30 cellular contexts compared by ENCODE assay signal in genomic region chr15:31494786-31495185, GRCh38.
"Had no signal": no experiment of that assay in that cellular context is flagged by ENCODE, and none has a peak within 500 bp of the region (broad histone marks: within the 10 kb centered on the region; RNA-seq: fewer than 3 reads in every experiment).

No MANE protein-coding gene starts in this region.

- H3K9ac ChIP-seq: SK-N-SH had no signal

- ATAC-seq: activated CD4-positive, alpha-beta T cell treated with anti-CD3 and anti-CD28 coated beads for 36 hours; activated naive CD4-positive, alpha-beta T cell treated with anti-CD3 and anti-CD28 coated beads, Interleukin-2, amount 50 U/mL, for 72 hours; activated naive CD8-positive, alpha-beta T cell treated with anti-CD3 and anti-CD28 coated beads, Interleukin-2, amount 50 U/mL, for 24 hours; activated T-cell treated with anti-CD3 and anti-CD28 coated beads, Interleukin-2, amount 50 U/mL, for 4 hours; body of pancreas had no signal

- H3K4me2 ChIP-seq: SK-N-SH had no signal

- H3K27ac Mint-ChIP-seq: activated CD4-positive, alpha-beta memory T cell treated with anti-CD3 and anti-CD28 coated beads, Interleukin-2, amount 10 ng/mL, durations not matched to agents 7 days and 5 days; activated CD4-positive, alpha-beta T cell treated with anti-CD3 and anti-CD28 coated beads for 36 hours; activated naive CD8-positive, alpha-beta T cell treated with anti-CD3 and anti-CD28 coated beads, Interleukin-2, amount 50 U/mL, for 24 hours had no signal

- DNase-seq: activated CD4-positive, alpha-beta memory T cell treated with anti-CD3 and anti-CD28 coated beads, Interleukin-2, amount 10 ng/mL, durations not matched to agents 7 days and 5 days; activated CD4-positive, alpha-beta T cell treated with anti-CD3 and anti-CD28 coated beads for 36 hours; activated CD4-positive, alpha-beta T cell treated with anti-CD3 and anti-CD28 coated beads, Interleukin-2, amount 50 U/mL, for 1 hour; activated effector memory CD4-positive, alpha-beta T cell treated with anti-CD3 and anti-CD28 coated beads, Interleukin-2, amount 50 U/mL, for 16 hours; activated naive CD4-positive, alpha-beta T cell treated with Interleukin-2 at 50 U/mL for 16 hours; activated naive CD8-positive, alpha-beta T cell treated with anti-CD3 and anti-CD28 coated beads, Interleukin-2, amount 50 U/mL, for 24 hours; activated T-cell treated with anti-CD3 and anti-CD28 coated beads, Interleukin-2, amount 50 U/mL, for 4 hours; amniotic stem cell; body of pancreas; central memory CD4-positive, alpha-beta T cell; Kasumi-1; KBM-7; NCI-H1105 treated with DMSO at 0.1 percent for 48 hours; NCI-H1436 treated with DMSO at 0.1 percent for 48 hours; NCI-H187; NCI-H2081; NCI-H2171; NCI-H2227 treated with DMSO at 0.1 percent for 48 hours; NCI-H526; NK-92 treated with Interleukin-12 subunit alpha and Interleukin-12 subunit beta, amount 100 ng/mL, for 24 hours; OCI-M1; Peyer's patch; Right ventricle myocardium superior; SJCRH30; SK-N-SH; T-helper 1 cell; WERI-Rb-1 had no signal

- H3K4me3 Mint-ChIP-seq: activated CD4-positive, alpha-beta memory T cell treated with anti-CD3 and anti-CD28 coated beads, Interleukin-2, amount 10 ng/mL, durations not matched to agents 7 days and 5 days; activated CD4-positive, alpha-beta T cell treated with anti-CD3 and anti-CD28 coated beads for 36 hours; activated naive CD8-positive, alpha-beta T cell treated with anti-CD3 and anti-CD28 coated beads, Interleukin-2, amount 50 U/mL, for 24 hours; activated T-cell treated with anti-CD3 and anti-CD28 coated beads, Interleukin-2, amount 50 U/mL, for 4 hours had no signal

- H3K4me3 ChIP-seq: ascending aorta, body of pancreas, Peyer's patch, SJCRH30 had no signal

- H3K27me3 Mint-ChIP-seq: activated CD4-positive, alpha-beta memory T cell treated with anti-CD3 and anti-CD28 coated beads, Interleukin-2, amount 10 ng/mL, durations not matched to agents 7 days and 5 days; activated CD4-positive, alpha-beta T cell treated with anti-CD3 and anti-CD28 coated beads for 36 hours; activated naive CD8-positive, alpha-beta T cell treated with anti-CD3 and anti-CD28 coated beads, Interleukin-2, amount 50 U/mL, for 24 hours had no signal

- H3K36me3 ChIP-seq: ascending aorta, Peyer's patch, SJCRH30, WERI-Rb-1 had no signal

- H3K4me1 ChIP-seq: SJCRH30 had no signal

- H3K9me3 ChIP-seq: body of pancreas, SK-N-SH had no signal

- H3K27ac ChIP-seq: ascending aorta, body of pancreas, Peyer's patch, RWPE1, SJCRH30, WERI-Rb-1 had no signal

- H3K27me3 ChIP-seq: ascending aorta, body of pancreas, Peyer's patch, SJCRH30 had no signal
